Comparison of ENCODE assay signal across 10 cellular contexts in the genomic region with DNA sequence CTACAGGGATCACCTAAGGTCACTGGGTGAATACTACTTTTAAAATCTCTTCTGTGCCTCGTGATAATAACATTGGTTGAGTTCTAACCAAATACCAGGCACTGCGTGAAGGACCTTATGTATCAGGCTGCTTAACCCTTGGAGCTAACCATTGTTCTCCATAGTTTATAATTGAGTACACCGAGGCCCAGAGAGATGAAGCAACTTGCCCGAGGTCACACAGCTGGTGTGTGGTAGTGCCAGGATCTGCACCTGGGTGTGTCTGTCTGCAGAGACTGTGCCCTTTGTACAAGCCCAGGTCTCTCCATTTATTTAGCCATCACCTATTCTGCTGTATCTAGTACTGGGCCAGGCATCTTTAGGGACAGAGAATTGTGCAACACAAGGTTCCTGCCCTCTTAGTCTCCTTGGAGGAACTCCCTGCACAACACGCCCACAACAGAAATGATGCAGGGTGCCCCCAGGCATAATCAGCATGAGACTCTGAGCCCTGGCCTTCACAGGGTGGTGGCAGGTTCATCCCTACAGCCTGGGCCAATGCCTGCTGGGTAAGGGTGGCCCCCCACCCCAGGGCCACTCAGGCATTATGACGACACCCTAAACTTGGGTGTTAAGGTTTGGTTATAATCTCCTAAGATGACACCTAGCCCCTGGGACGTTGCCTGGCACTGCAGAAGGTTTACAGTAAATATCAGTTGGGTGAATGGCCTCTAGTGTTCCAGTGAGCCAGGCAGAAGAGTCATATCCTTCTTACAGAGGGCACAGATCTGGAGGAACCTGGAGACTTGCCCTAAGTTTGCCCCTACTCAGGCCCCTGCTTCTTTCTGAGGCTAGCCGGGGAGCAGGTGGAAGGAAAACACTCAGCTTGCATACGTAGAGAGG. TPM values are rescaled to one million over a fixed set of nuclear protein-coding genes. Genes with fewer than 3 reads are reported as not detected.
DNase-seq lines count a peak whose midpoint lies in the region; ATAC-seq and TF ChIP-seq lines count a peak whose summit lies in the region.
"Had no signal": no experiment of that assay in that cellular context is flagged by ENCODE, and none has a peak within 500 bp of the region (broad histone marks: within the 10 kb centered on the region; RNA-seq: fewer than 3 reads in every experiment).

No MANE protein-coding gene starts in this region.

- 33% methylated on average over 9 of the region's 9 CpGs for whole genome bisulfite sequencing in prostate gland

- no peaks in the 10 kb centered on the region for H3K36me3 ChIP-seq in prostate gland

- no peaks in the 10 kb centered on the region for H3K27me3 ChIP-seq in prostate gland (replicated peaks; ENCODE audit: insufficient read depth)

- DNase-seq in EH (ENCODE audit: low read depth), result peak; percentile 72
- DNase-seq in fibroblast of the aortic adventitia (ENCODE audit: low read depth), result peak; percentile 42
- no peak for DNase-seq in prostate gland (ENCODE audit: low spot score)
- DNase-seq: hippocampal formation had no signal

- no peak for TF ChIP-seq CTCF in fibroblast of the aortic adventitia (IDR thresholded peaks at IDR 0.05; ENCODE audit: insufficient read depth, low read length)
- TF ChIP-seq CTCF in prostate gland (IDR thresholded peaks at IDR 0.05), result no peak

- TF ChIP-seq POLR2A in prostate gland (IDR thresholded peaks at IDR 0.05), result no peak

- H3K4me3 ChIP-seq in fibroblast of the aortic adventitia (ENCODE audit: low read depth, low read length) (peak overlapping the region; percentile 53), prostate gland (no peak overlapping the region)

- H3K9me3 ChIP-seq in prostate gland, result no peaks in the 10 kb centered on the region

- intact Hi-C loops in prostate gland (cut with DNase I), result no loop called here

- peak overlapping the region; percentile 59 to 63 for H3K27ac ChIP-seq in prostate gland

- ATAC-seq in SK-N-SH treated with all-trans-retinoic acid at 6 μM for 48 hours, result peak; percentile 4
- no peak for ATAC-seq in GM19023 (IDR thresholded peaks at IDR 0.05; ENCODE audit: unreplicated experiment)
- no peak for ATAC-seq in HG03439 (IDR thresholded peaks at IDR 0.05; ENCODE audit: unreplicated experiment)
- no peak for ATAC-seq in HG03469 (IDR thresholded peaks at IDR 0.05; ENCODE audit: unreplicated experiment)
- no peak for ATAC-seq in GM18909 (IDR thresholded peaks at IDR 0.05; ENCODE audit: poor library complexity, unreplicated experiment)

- peaks cover 25% of the 10 kb centered on the region for H3K4me1 ChIP-seq in prostate gland (replicated peaks)

TF ChIP-seq in SK-N-SH treated with all-trans-retinoic acid at 6 μM for 48 hours, 23 proteins besides CTCF, POLR2A, EP300 and RAD21:
- TF ChIP-seq RARB (CRISPR knock-in tag; IDR thresholded peaks at IDR 0.05) (no peak), ESRRG (CRISPR knock-in tag; IDR thresholded peaks at IDR 0.05) (no peak), OSR1 (CRISPR knock-in tag; IDR thresholded peaks at IDR 0.05) (no peak), ZFP3 (CRISPR knock-in tag; IDR thresholded peaks at IDR 0.05) (no peak), ZNF70 (CRISPR knock-in tag; IDR thresholded peaks at IDR 0.05) (no peak), PPARA (CRISPR knock-in tag; IDR thresholded peaks at IDR 0.05; ENCODE audit: borderline replicate concordance) (no peak), ISL1 (CRISPR knock-in tag; IDR thresholded peaks at IDR 0.05) (no peak), ZFP30 (CRISPR knock-in tag; IDR thresholded peaks at IDR 0.05) (no peak), ARNTL (CRISPR knock-in tag; IDR thresholded peaks at IDR 0.05; ENCODE audit: borderline replicate concordance, low read depth) (no peak), SNAI2 (CRISPR knock-in tag; IDR thresholded peaks at IDR 0.05) (no peak), ZNF565 (CRISPR knock-in tag; conservative IDR thresholded peaks at IDR 0.05; ENCODE audit: low read depth) (no peak), ZC3H10 (CRISPR knock-in tag; IDR thresholded peaks at IDR 0.05) (no peak)
- TF ChIP-seq, protein P1, sequence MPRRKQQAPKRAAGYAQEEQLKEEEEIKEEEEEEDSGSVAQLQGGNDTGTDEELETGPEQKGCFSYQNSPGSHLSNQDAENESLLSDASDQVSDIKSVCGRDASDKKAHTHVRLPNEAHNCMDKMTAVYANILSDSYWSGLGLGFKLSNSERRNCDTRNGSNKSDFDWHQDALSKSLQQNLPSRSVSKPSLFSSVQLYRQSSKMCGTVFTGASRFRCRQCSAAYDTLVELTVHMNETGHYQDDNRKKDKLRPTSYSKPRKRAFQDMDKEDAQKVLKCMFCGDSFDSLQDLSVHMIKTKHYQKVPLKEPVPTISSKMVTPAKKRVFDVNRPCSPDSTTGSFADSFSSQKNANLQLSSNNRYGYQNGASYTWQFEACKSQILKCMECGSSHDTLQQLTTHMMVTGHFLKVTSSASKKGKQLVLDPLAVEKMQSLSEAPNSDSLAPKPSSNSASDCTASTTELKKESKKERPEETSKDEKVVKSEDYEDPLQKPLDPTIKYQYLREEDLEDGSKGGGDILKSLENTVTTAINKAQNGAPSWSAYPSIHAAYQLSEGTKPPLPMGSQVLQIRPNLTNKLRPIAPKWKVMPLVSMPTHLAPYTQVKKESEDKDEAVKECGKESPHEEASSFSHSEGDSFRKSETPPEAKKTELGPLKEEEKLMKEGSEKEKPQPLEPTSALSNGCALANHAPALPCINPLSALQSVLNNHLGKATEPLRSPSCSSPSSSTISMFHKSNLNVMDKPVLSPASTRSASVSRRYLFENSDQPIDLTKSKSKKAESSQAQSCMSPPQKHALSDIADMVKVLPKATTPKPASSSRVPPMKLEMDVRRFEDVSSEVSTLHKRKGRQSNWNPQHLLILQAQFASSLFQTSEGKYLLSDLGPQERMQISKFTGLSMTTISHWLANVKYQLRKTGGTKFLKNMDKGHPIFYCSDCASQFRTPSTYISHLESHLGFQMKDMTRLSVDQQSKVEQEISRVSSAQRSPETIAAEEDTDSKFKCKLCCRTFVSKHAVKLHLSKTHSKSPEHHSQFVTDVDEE (CRISPR knock-in tag; IDR thresholded peaks at IDR 0.05), result no peak
- TF ChIP-seq, protein P2, sequence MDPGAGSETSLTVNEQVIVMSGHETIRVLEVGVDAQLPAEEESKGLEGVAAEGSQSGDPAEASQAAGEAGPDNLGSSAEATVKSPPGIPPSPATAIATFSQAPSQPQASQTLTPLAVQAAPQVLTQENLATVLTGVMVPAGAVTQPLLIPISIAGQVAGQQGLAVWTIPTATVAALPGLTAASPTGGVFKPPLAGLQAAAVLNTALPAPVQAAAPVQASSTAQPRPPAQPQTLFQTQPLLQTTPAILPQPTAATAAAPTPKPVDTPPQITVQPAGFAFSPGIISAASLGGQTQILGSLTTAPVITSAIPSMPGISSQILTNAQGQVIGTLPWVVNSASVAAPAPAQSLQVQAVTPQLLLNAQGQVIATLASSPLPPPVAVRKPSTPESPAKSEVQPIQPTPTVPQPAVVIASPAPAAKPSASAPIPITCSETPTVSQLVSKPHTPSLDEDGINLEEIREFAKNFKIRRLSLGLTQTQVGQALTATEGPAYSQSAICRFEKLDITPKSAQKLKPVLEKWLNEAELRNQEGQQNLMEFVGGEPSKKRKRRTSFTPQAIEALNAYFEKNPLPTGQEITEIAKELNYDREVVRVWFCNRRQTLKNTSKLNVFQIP (CRISPR knock-in tag; IDR thresholded peaks at IDR 0.05; ENCODE audit: borderline replicate concordance, low read depth), result no peak
- TF ChIP-seq, protein P3, sequence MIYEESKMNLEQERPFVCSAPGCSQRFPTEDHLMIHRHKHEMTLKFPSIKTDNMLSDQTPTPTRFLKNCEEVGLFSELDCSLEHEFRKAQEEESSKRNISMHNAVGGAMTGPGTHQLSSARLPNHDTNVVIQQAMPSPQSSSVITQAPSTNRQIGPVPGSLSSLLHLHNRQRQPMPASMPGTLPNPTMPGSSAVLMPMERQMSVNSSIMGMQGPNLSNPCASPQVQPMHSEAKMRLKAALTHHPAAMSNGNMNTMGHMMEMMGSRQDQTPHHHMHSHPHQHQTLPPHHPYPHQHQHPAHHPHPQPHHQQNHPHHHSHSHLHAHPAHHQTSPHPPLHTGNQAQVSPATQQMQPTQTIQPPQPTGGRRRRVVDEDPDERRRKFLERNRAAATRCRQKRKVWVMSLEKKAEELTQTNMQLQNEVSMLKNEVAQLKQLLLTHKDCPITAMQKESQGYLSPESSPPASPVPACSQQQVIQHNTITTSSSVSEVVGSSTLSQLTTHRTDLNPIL (CRISPR knock-in tag; IDR thresholded peaks at IDR 0.05; ENCODE audit: low read depth), result no peak

RNA-seq across cellular contexts. Expression of gene UNC5B, which starts 31.6 kb away (rescaled TPM):
- 20.6 and 35.7 TPM in 2 replicates for total RNA-seq in fibroblast of the aortic adventitia (ENCODE audit: low replicate concordance)
- total RNA-seq in prostate gland, result 10 to 100 TPM; 12.8 to 58.4 TPM
- total RNA-seq: T-helper 2 cell treated with Interferon-gamma antibody and Interleukin-4, amounts not matched to agents 100 ng/mL and 5 ng/mL, for 36 hours had no signal
